ENCODE assay signal across 10 cellular contexts in the genomic region with DNA sequence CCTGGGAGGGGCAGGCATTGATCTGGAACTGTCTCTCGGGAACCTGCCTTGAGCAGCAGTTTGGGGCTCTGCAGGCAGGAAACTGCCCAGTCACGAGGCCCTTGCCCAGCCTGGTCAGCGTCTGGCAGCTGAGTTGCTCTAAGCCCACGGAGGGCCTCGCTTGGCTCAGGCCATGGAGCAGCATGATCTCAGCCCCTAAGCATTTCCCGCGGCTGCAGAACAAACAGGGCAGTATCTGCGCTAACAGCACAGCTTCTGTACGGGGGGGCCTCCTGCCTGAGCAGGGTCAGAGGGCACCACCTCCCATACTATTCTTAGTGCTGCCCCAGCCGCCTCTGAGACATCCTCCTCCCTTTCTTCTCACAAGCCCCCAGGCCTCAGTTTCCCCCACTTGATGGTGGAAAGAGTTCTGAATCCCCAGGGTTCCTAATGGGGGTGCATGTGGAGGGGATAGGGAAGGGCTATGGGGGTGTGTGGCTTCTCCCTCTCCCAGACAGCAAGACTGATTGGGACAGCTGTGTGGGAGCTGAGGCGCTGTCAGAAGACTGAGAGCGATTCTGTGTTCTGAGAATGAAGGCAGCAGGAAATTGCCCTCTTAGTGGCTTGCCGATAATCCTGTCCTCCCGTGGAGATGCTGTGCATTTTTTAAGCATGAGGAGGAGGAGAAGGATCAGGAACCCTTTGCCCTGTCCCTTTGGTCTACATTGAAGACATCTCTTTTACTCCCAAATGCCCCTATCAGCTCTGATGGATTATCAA. TPM values are rescaled to one million over a fixed set of nuclear protein-coding genes. Genes with fewer than 3 reads are reported as not detected.
DNase-seq lines count a peak whose midpoint lies in the region; ATAC-seq and TF ChIP-seq lines count a peak whose summit lies in the region.
"Had no signal": no experiment of that assay in that cellular context is flagged by ENCODE, and none has a peak within 500 bp of the region (broad histone marks: within the 10 kb centered on the region; RNA-seq: fewer than 3 reads in every experiment).

No MANE protein-coding gene starts in this region.

- H3K27me3 Mint-ChIP-seq in activated CD4-positive, alpha-beta T cell treated with anti-CD3 and anti-CD28 coated beads for 36 hours: peaks cover 2% of the 10 kb centered on the region

- TF ChIP-seq POLR2A in right lobe of liver (IDR thresholded peaks at IDR 0.05): no peak

- H3K4me1 Mint-ChIP-seq in activated CD4-positive, alpha-beta T cell treated with anti-CD3 and anti-CD28 coated beads for 36 hours: no peaks in the 10 kb centered on the region

- H3K27ac Mint-ChIP-seq in activated CD4-positive, alpha-beta T cell treated with anti-CD3 and anti-CD28 coated beads for 36 hours: no peak overlapping the region
- H3K27ac Mint-ChIP-seq: activated T-cell treated with anti-CD3 and anti-CD28 coated beads, Interleukin-2, amount 50 U/mL, for 72 hours had no signal

- TF ChIP-seq CTCF in right lobe of liver (IDR thresholded peaks at IDR 0.05): no peak

- H3K4me3 Mint-ChIP-seq in activated CD4-positive, alpha-beta T cell treated with anti-CD3 and anti-CD28 coated beads for 36 hours: no peak overlapping the region
- H3K4me3 Mint-ChIP-seq: activated T-cell treated with anti-CD3 and anti-CD28 coated beads, Interleukin-2, amount 50 U/mL, for 72 hours had no signal

- POLR2A ChIA-PET in activated CD4-positive, alpha-beta T cell treated with anti-CD3 and anti-CD28 coated beads for 36 hours (lab: Charles Lee): no interaction called here

- H3K27me3 ChIP-seq in ectodermal cell (ENCODE audit: control insufficient read depth, insufficient read depth, low read length, poor library complexity, severe bottlenecking): no peaks in the 10 kb centered on the region
- H3K27me3 ChIP-seq in right lobe of liver: no peaks in the 10 kb centered on the region

- intact Hi-C loops in right lobe of liver (cut with DNase I): no loop called here
- intact Hi-C loops in activated CD4-positive, alpha-beta T cell treated with anti-CD3 and anti-CD28 coated beads for 36 hours (cut with DNase I, micrococcal nuclease): no loop called here

- DNase-seq in HS-5 (ENCODE audit: low read depth) (peak; percentile 74), right lobe of liver (no peak), stromal cell of bone marrow (ENCODE audit: low read depth) (peak; percentile 86)
- DNase-seq in activated CD4-positive, alpha-beta T cell treated with anti-CD3 and anti-CD28 coated beads, Interleukin-2, amount 50 U/mL, for 1 hour: no peak
- no peak for DNase-seq in activated CD4-positive, alpha-beta T cell treated with anti-CD3 and anti-CD28 coated beads for 36 hours
- DNase-seq: activated T-cell treated with anti-CD3 and anti-CD28 coated beads, Interleukin-2, amount 50 U/mL, for 72 hours; NCI-H2081 had no signal

- 70 to 71% methylated on average over 13 to 14 of the region's 14 CpGs for WGBS in ectodermal cell, 2 experiments
- WGBS in right lobe of liver (ENCODE audit: insufficient coverage, low coverage, low lambda C conversion rate, missing lambda C conversion rate): 29% methylated on average over 2 of the region's 14 CpGs

- no peaks in the 10 kb centered on the region for H3K9me3 Mint-ChIP-seq in activated CD4-positive, alpha-beta T cell treated with anti-CD3 and anti-CD28 coated beads for 36 hours (ENCODE audit: low read depth)
- H3K9me3 Mint-ChIP-seq: activated T-cell treated with anti-CD3 and anti-CD28 coated beads, Interleukin-2, amount 50 U/mL, for 72 hours had no signal

- H3K4me3 ChIP-seq in ectodermal cell (ENCODE audit: insufficient read depth, low read depth, low read length) (no peak overlapping the region), right lobe of liver (no peak overlapping the region)

- CTCF ChIA-PET in activated CD4-positive, alpha-beta T cell treated with anti-CD3 and anti-CD28 coated beads for 36 hours (lab: Charles Lee): interaction anchor here (0.6 to 0.7 kb wide), 2 partner anchors 22 to 54 kb away, joined by 3 read pairs; no protein-coding TSS in a partner anchor

- peak overlapping the region; percentile 52 for H3K27ac ChIP-seq in ectodermal cell (ENCODE audit: insufficient read depth, low read depth, low read length, poor library complexity, severe bottlenecking)
- peak overlapping the region in 1 of 3 donors; percentile 13 for H3K27ac ChIP-seq in right lobe of liver

- ATAC-seq in right lobe of liver (peak; percentile 55 to 71 (median 63)), GM21381 (IDR thresholded peaks at IDR 0.05; ENCODE audit: unreplicated experiment) (no peak), GM19397 (IDR thresholded peaks at IDR 0.05; ENCODE audit: unreplicated experiment) (no peak)
- ATAC-seq in activated CD4-positive, alpha-beta T cell treated with anti-CD3 and anti-CD28 coated beads for 36 hours: no peak
- ATAC-seq: activated T-cell treated with anti-CD3 and anti-CD28 coated beads, Interleukin-2, amount 50 U/mL, for 72 hours had no signal

- H3K36me3 ChIP-seq in ectodermal cell (ENCODE audit: control insufficient read depth, insufficient read depth, low read length) (no peaks in the 10 kb centered on the region), right lobe of liver (no peaks in the 10 kb centered on the region)

- H3K36me3 Mint-ChIP-seq in activated CD4-positive, alpha-beta T cell treated with anti-CD3 and anti-CD28 coated beads for 36 hours (ENCODE audit: low read depth): no peaks in the 10 kb centered on the region

- no peaks in the 10 kb centered on the region for H3K9me3 ChIP-seq in ectodermal cell (ENCODE audit: control insufficient read depth, low read length)
- no peaks in the 10 kb centered on the region for H3K9me3 ChIP-seq in right lobe of liver

- peaks cover 8% of the 10 kb centered on the region for H3K4me1 ChIP-seq in ectodermal cell (ENCODE audit: control insufficient read depth, insufficient read depth, low read length)
- no peaks in the 10 kb centered on the region for H3K4me1 ChIP-seq in right lobe of liver

RNA-seq across cellular contexts. Expression of gene MOCS1, which starts 46.4 kb away (rescaled TPM):
- 16.2 TPM for polyA plus RNA-seq in ectodermal cell (2013, experiment 1 of 4)
- polyA plus RNA-seq in ectodermal cell (2013, experiment 2 of 4): 17.7 TPM
- polyA plus RNA-seq in ectodermal cell (2013, experiment 3 of 4): 13.3 TPM
- 15.7 TPM for polyA plus RNA-seq in ectodermal cell (2013, experiment 4 of 4)
- 10 to 100 TPM; 18.0 to 35.3 (median 27.8) TPM for total RNA-seq in right lobe of liver
- 1 to 10 TPM; 6.2 to 6.4 TPM for total RNA-seq in activated CD4-positive, alpha-beta T cell treated with anti-CD3 and anti-CD28 coated beads for 36 hours

Comparison
In these comparisons a context has a peak if more than half of its experiments do, and no peak if none do; other contexts are left out.
1. DNase-seq: peak in HS-5 (single experiment) and stromal cell of bone marrow (single experiment); none in right lobe of liver (0 of 3), activated CD4-positive, alpha-beta T cell treated with anti-CD3 and anti-CD28 coated beads, Interleukin-2, amount 50 U/mL, for 1 hour (single experiment) and activated CD4-positive, alpha-beta T cell treated with anti-CD3 and anti-CD28 coated beads for 36 hours (single experiment).
2. ATAC-seq: peak in right lobe of liver (4 of 4); none in GM21381 (single experiment), activated CD4-positive, alpha-beta T cell treated with anti-CD3 and anti-CD28 coated beads for 36 hours (single experiment) and GM19397 (single experiment).